14 cellular contexts compared by ENCODE assay signal in the genomic region with DNA sequence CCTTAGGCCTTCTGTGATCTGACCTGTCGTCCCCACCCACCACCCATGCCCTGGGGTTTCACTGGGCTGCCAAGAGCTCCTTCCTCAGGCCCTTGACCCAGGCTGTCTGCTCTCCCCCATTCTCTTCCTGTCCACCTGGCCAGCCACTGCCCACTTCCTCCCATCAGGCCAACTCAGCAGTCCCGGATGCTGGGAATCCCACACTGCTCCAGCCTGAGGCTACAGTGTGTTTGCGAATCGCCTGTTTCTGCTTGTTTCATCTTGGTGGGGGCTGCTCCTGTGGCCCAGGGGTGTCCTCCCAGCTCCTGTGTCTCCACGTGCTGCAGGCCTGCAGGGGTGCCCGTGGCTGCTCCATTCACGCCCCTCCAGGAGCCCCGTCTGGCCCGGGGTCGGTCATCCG. TPM values are rescaled to one million over a fixed set of nuclear protein-coding genes. Genes with fewer than 3 reads are reported as not detected.
DNase-seq lines count a peak whose midpoint lies in the region; ATAC-seq and TF ChIP-seq lines count a peak whose summit lies in the region.
"Had no signal": no experiment of that assay in that cellular context is flagged by ENCODE, and none has a peak within 500 bp of the region (broad histone marks: within the 10 kb centered on the region; RNA-seq: fewer than 3 reads in every experiment).

No MANE protein-coding gene starts in this region.

- H2AFZ ChIP-seq in ACC112 (ENCODE audit: low read length, unreplicated experiment) (no peak overlapping the region), HCT116 (ENCODE audit: low read depth, low read length, poor library complexity, severe bottlenecking) (no peak overlapping the region)

- H3K9ac ChIP-seq in HCT116 (ENCODE audit: low read length) (peak overlapping the region; percentile 59), iPS-15b (ENCODE audit: low read depth, low read length) (no peak overlapping the region), endodermal cell (ENCODE audit: extremely low read depth, low read length, poor library complexity, severe bottlenecking) (no peak overlapping the region)

- TF ChIP-seq POLR2A in HCT116 (IDR thresholded peaks at IDR 0.05; ENCODE audit: borderline replicate concordance, extremely low read depth, insufficient read depth, insufficient read length): no peak

- H3K27ac ChIP-seq in ACC112 (ENCODE audit: low read depth, low read length) (no peak overlapping the region), HCT116 (ENCODE audit: low read depth, low read length) (peak overlapping the region; percentile 61; the same call in 1 of the 2 replicates), endodermal cell (ENCODE audit: low read depth, low read length) (no peak overlapping the region)
- H3K27ac ChIP-seq: foreskin keratinocyte, ovary had no signal

- ATAC-seq in HCT116 (no peak), SK-N-SH treated with all-trans-retinoic acid at 6 μM for 48 hours (no peak), HG03565 (IDR thresholded peaks at IDR 0.05; ENCODE audit: unreplicated experiment) (no peak), left colon (no peak)

- no peaks in the 10 kb centered on the region for H3K36me3 Mint-ChIP-seq in endodermal cell (ENCODE audit: low read depth)

- no peaks in the 10 kb centered on the region for H3K9me2 ChIP-seq in HCT116 (ENCODE audit: insufficient read depth)

- no peaks in the 10 kb centered on the region for H3K9me3 ChIP-seq in HCT116 (ENCODE audit: control insufficient read depth in 1 of 2, insufficient read depth in 1 of 2, low read depth in 1 of 2, low read length in 2 of 2)
- no peaks in the 10 kb centered on the region for H3K9me3 ChIP-seq in iPS-15b (ENCODE audit: control insufficient read depth, insufficient read depth, low read length)
- no peaks in the 10 kb centered on the region for H3K9me3 ChIP-seq in endodermal cell (ENCODE audit: control insufficient read depth, low read length)
- H3K9me3 ChIP-seq: ovary had no signal

- TF ChIP-seq CTCF in HCT116 (IDR thresholded peaks at IDR 0.05 in 2 of 3, conservative IDR thresholded peaks at IDR 0.05 in 1 of 3; ENCODE audit: borderline replicate concordance in 1 of 3, insufficient read depth in 1 of 3, low read depth in 2 of 3, low read length in 2 of 3): no peak
- TF ChIP-seq CTCF in endodermal cell (conservative IDR thresholded peaks at IDR 0.05): no peak

- H3K9me3 Mint-ChIP-seq in endodermal cell: no peaks in the 10 kb centered on the region
- H3K9me3 Mint-ChIP-seq: T-helper 2 cell treated with Interferon-gamma antibody and Interleukin-4, amounts not matched to agents 5 μg/mL and 100 μg/mL, for 36 hours had no signal

- peaks cover 45% of the 10 kb centered on the region for H3K27me3 Mint-ChIP-seq in endodermal cell (ENCODE audit: insufficient read depth)

- 93 to 94% methylated on average over 5 to 11 of the region's 11 CpGs for WGBS in endodermal cell (ENCODE audit: insufficient coverage in 1 of 2, insufficient read length in 1 of 2), 2 experiments

- no peaks in the 10 kb centered on the region for H3K79me2 ChIP-seq in ACC112 (ENCODE audit: control insufficient read depth, insufficient read depth, low read length, unreplicated experiment)
- H3K79me2 ChIP-seq in HCT116 (ENCODE audit: insufficient read depth, low read length): peaks cover 19% of the 10 kb centered on the region

- H3K4me3 ChIP-seq in ACC112 (ENCODE audit: low read depth, low read length) (peak overlapping the region; percentile 70), HCT116 (replicated peaks in 1 of 2; ENCODE audit: low read depth in 1 of 2, low read length in 2 of 2) (peak overlapping the region in 1 of 2 experiments; percentile 40; a peak in 2 of 4 replicates), iPS-15b (ENCODE audit: low read depth, low read length) (peak overlapping the region; percentile 37), endodermal cell (ENCODE audit: low read length) (no peak overlapping the region)

- H3K27me3 ChIP-seq in ACC112 (ENCODE audit: insufficient read depth, low read length): peaks cover 12% of the 10 kb centered on the region
- H3K27me3 ChIP-seq in HCT116 (ENCODE audit: insufficient read depth, low read length): no peaks in the 10 kb centered on the region
- peaks cover 17% of the 10 kb centered on the region for H3K27me3 ChIP-seq in iPS-15b (ENCODE audit: control insufficient read depth, insufficient read depth, low read length)
- peaks cover 49% of the 10 kb centered on the region for H3K27me3 ChIP-seq in endodermal cell (ENCODE audit: control insufficient read depth, insufficient read depth, low read length, poor library complexity, severe bottlenecking)
- H3K27me3 ChIP-seq: ovary had no signal

- H3K27ac Mint-ChIP-seq in endodermal cell: no peak overlapping the region
- H3K27ac Mint-ChIP-seq: T-helper 2 cell treated with Interferon-gamma antibody and Interleukin-4, amounts not matched to agents 5 μg/mL and 100 μg/mL, for 36 hours had no signal

- CTCF ChIA-PET in HCT116 (lab: Charles Lee): interaction anchor here (2.0 to 2.7 kb wide), 3 partner anchors 12 to 389 kb away, joined by 4 to 18 read pairs (median 11); a partner anchor contains a TSS

- peaks cover 6% of the 10 kb centered on the region for H3K4me1 Mint-ChIP-seq in endodermal cell

- H3K36me3 ChIP-seq in ACC112 (ENCODE audit: insufficient read depth, low read length) (no peaks in the 10 kb centered on the region), HCT116 (ENCODE audit: control insufficient read depth in 1 of 2, insufficient read depth in 2 of 2, low read length in 2 of 2) (no peaks in the 10 kb centered on the region), iPS-15b (ENCODE audit: control insufficient read depth, insufficient read depth, low read length) (no peaks in the 10 kb centered on the region), endodermal cell (ENCODE audit: control insufficient read depth, insufficient read depth, low read length) (no peaks in the 10 kb centered on the region)
- H3K36me3 ChIP-seq: ovary had no signal

- POLR2A ChIA-PET in HCT116 (lab: Charles Lee): no interaction called here

- H4K20me1 ChIP-seq in HCT116 (ENCODE audit: insufficient read depth): peaks cover 3% of the 10 kb centered on the region; the same call in 1 of the 2 replicates

- no TSS peak for BruUV-seq in HCT116 (replicated peaks; lab: Mats Ljungman, UMichigan)

- TF ChIP-seq RAD21 in HCT116 (IDR thresholded peaks at IDR 0.05; ENCODE audit: low read depth): no peak

- RAD21 ChIA-PET in HCT116 (lab: Charles Lee; ENCODE audit: low non-redundant PET in 1 of 2, low total read pairs in 2 of 2, uncharacterized antibody in 2 of 2, unreplicated experiment in 2 of 2): no interaction called here

- intact Hi-C loops in HCT116 (cut with micrococcal nuclease): loop anchor here (5.0 kb wide), 2 partner anchors 163 to 343 kb away; no protein-coding TSS in a partner anchor
- intact Hi-C loops in left colon (cut with DNase I, micrococcal nuclease): no loop called here

- peak overlapping the region; percentile 84 for H3K4me2 ChIP-seq in HCT116 (ENCODE audit: low read length)

- H3K4me3 Mint-ChIP-seq in endodermal cell: no peak overlapping the region
- H3K4me3 Mint-ChIP-seq: T-helper 2 cell treated with Interferon-gamma antibody and Interleukin-4, amounts not matched to agents 5 μg/mL and 100 μg/mL, for 36 hours had no signal

- peaks cover 19% of the 10 kb centered on the region for H3K4me1 ChIP-seq in ACC112 (ENCODE audit: control insufficient read depth, insufficient read depth, low read length, unreplicated experiment)
- H3K4me1 ChIP-seq in HCT116 (ENCODE audit: control insufficient read depth in 1 of 2, insufficient read depth in 2 of 2, low read length in 2 of 2): peaks cover 31 to 70% of the 10 kb centered on the region in 2 experiments
- H3K4me1 ChIP-seq in iPS-15b (ENCODE audit: control insufficient read depth, insufficient read depth, low read length): peaks cover 2% of the 10 kb centered on the region
- peaks cover 4% of the 10 kb centered on the region for H3K4me1 ChIP-seq in endodermal cell (ENCODE audit: control insufficient read depth, insufficient read depth, low read length)

- DNase-seq in HCT116 (ENCODE audit: low read depth, low spot score) (no peak), CD1c-positive myeloid dendritic cell (ENCODE audit: extremely low spot score) (no peak), endodermal cell (no peak), left colon (no peak)
- DNase-seq: activated CD4-positive, alpha-beta T cell treated with anti-CD3 and anti-CD28 coated beads, Interleukin-2, amount 50 U/mL, for 4 hours; NCI-H1436 treated with DMSO at 0.1 percent for 48 hours had no signal

TF ChIP-seq in HCT116, 20 proteins besides CTCF, POLR2A, EP300 and RAD21 (continues in another document):
- TF ChIP-seq POLR2AphosphoS5 (IDR thresholded peaks at IDR 0.05; ENCODE audit: low read depth, low read length): no peak
- TF ChIP-seq SRF (IDR thresholded peaks at IDR 0.05; ENCODE audit: low read depth): no peak

TF ChIP-seq in SK-N-SH treated with all-trans-retinoic acid at 6 μM for 48 hours, 23 proteins besides CTCF, POLR2A, EP300 and RAD21 (continues in another document):
- TF ChIP-seq ISL1 (CRISPR knock-in tag; IDR thresholded peaks at IDR 0.05) (no peak), ZNF70 (CRISPR knock-in tag; IDR thresholded peaks at IDR 0.05) (0 out of 2 replicates have a peak, but pooled peaks have one; percentile 53), RARB (CRISPR knock-in tag; IDR thresholded peaks at IDR 0.05) (no peak), CSDC2 (CRISPR knock-in tag; IDR thresholded peaks at IDR 0.05) (no peak)

RNA-seq across cellular contexts. Expression of a gene that starts 0.8 kb away (rescaled TPM):
- total RNA-seq in HCT116 (2021; ENCODE audit: unreplicated experiment) (193 TPM), endodermal cell (10 to 100 TPM; 33.4 to 38.5 TPM), left colon (10 to 100 TPM; 21.7 to 37.8 TPM)
- 121 and 125 TPM in 2 replicates for polyA plus RNA-seq in HCT116 (2012)
- 90.9 TPM for polyA plus RNA-seq in endodermal cell (2013, experiment 1 of 2)
- polyA plus RNA-seq in endodermal cell (2013, experiment 2 of 2): 95.7 TPM

RNA-seq across cellular contexts. Expression of a gene that starts 6.9 kb away (rescaled TPM):
- total RNA-seq in HCT116 (2021; ENCODE audit: unreplicated experiment) (65.4 TPM), endodermal cell (10 to 100 TPM; 36.9 to 40.6 TPM), left colon (10 to 100 TPM; 47.2 to 48.6 TPM)
- polyA plus RNA-seq in HCT116 (2012): 27.5 and 33.3 TPM in 2 replicates
- polyA plus RNA-seq in endodermal cell (2013, experiment 1 of 2): 19.4 TPM
- 22.1 TPM for polyA plus RNA-seq in endodermal cell (2013, experiment 2 of 2)

RNA-seq across cellular contexts. Expression of a gene that starts 8.5 kb away (rescaled TPM):
- total RNA-seq in HCT116 (2021; ENCODE audit: unreplicated experiment) (49.7 TPM), endodermal cell (1 to 10 TPM in 1 of 2 donors, under 1 TPM in 1; 0.38 to 2.2 TPM), left colon (1 to 10 TPM; 1.2 to 3.1 TPM)
- 32.0 and 36.7 TPM in 2 replicates for polyA plus RNA-seq in HCT116 (2012)
- 4.7 TPM for polyA plus RNA-seq in endodermal cell (2013, experiment 1 of 2)
- 3.9 TPM for polyA plus RNA-seq in endodermal cell (2013, experiment 2 of 2)
- polyA plus RNA-seq: aorta had no signal

RNA-seq across cellular contexts. Expression of a gene that starts 12.2 kb away (rescaled TPM):
- total RNA-seq in HCT116 (2021; ENCODE audit: unreplicated experiment) (22.9 TPM), endodermal cell (1 to 10 TPM; 6.5 to 8.1 TPM), left colon (under 1 TPM; 0.75 to 0.95 TPM)
- polyA plus RNA-seq in HCT116 (2012): 6.8 and 7.7 TPM in 2 replicates
- 3.7 TPM for polyA plus RNA-seq in endodermal cell (2013, experiment 1 of 2)
- polyA plus RNA-seq in endodermal cell (2013, experiment 2 of 2): 3.1 TPM

RNA-seq across cellular contexts. Expression of a gene that starts 12.8 kb away (rescaled TPM):
- total RNA-seq in HCT116 (2021; ENCODE audit: unreplicated experiment) (74.8 TPM), endodermal cell (10 to 100 TPM in 1 of 2 donors, 1 to 10 TPM in 1; 8.9 to 11.4 TPM), left colon (1 to 10 TPM; 2.0 to 3.3 TPM)
- 56.8 and 61.7 TPM in 2 replicates for polyA plus RNA-seq in HCT116 (2012)
- polyA plus RNA-seq in endodermal cell (2013, experiment 1 of 2): 7.5 TPM
- polyA plus RNA-seq in endodermal cell (2013, experiment 2 of 2): 6.2 TPM

Comparison
In these comparisons a context has a peak if more than half of its experiments do, and no peak if none do; other contexts are left out.
1. RNA of a gene that starts 8.5 kb away (total RNA-seq): 49.7 TPM in HCT116 (single experiment); 1.2 to 3.1 TPM in left colon and 0.38 to 2.2 TPM in endodermal cell; every median in the first group is over 10 times any median in the second.